Comparison of ENCODE assay signal across 1 cellular context in the genomic region with DNA sequence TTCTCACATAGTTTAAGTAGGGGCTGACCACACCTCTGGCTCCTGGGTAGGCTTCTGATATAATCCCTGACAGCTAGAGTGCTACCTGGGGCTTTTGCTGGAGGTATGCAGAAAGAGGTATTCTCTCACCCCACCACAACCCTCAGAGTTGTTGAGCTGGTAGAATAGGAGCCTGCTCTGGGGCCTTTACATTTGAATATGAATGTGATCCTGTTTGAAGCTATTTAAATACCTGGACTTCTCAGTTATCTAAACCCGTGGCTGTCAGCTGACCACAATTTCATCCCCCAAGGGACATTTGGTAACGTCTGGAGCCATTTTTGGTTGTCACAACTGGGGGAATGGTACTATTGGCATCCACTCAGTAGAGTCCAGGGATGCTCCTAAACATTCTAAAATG.
TF ChIP-seq lines count a peak whose summit lies in the region.

No MANE protein-coding gene starts in this region.

TF ChIP-seq in SK-N-SH, 30 proteins besides CTCF, POLR2A, EP300 and RAD21 (continued from another document):
- TF ChIP-seq, protein P1, sequence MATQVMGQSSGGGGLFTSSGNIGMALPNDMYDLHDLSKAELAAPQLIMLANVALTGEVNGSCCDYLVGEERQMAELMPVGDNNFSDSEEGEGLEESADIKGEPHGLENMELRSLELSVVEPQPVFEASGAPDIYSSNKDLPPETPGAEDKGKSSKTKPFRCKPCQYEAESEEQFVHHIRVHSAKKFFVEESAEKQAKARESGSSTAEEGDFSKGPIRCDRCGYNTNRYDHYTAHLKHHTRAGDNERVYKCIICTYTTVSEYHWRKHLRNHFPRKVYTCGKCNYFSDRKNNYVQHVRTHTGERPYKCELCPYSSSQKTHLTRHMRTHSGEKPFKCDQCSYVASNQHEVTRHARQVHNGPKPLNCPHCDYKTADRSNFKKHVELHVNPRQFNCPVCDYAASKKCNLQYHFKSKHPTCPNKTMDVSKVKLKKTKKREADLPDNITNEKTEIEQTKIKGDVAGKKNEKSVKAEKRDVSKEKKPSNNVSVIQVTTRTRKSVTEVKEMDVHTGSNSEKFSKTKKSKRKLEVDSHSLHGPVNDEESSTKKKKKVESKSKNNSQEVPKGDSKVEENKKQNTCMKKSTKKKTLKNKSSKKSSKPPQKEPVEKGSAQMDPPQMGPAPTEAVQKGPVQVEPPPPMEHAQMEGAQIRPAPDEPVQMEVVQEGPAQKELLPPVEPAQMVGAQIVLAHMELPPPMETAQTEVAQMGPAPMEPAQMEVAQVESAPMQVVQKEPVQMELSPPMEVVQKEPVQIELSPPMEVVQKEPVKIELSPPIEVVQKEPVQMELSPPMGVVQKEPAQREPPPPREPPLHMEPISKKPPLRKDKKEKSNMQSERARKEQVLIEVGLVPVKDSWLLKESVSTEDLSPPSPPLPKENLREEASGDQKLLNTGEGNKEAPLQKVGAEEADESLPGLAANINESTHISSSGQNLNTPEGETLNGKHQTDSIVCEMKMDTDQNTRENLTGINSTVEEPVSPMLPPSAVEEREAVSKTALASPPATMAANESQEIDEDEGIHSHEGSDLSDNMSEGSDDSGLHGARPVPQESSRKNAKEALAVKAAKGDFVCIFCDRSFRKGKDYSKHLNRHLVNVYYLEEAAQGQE (IDR thresholded peaks at IDR 0.05; ENCODE audit: low read depth, low read length): no peak
- TF ChIP-seq FOXM1 (IDR thresholded peaks at IDR 0.05; ENCODE audit: low read depth) (no peak), POLR2AphosphoS5 (IDR thresholded peaks at IDR 0.05; ENCODE audit: low read depth, low read length) (no peak), JUND (IDR thresholded peaks at IDR 0.05) (no peak), MAX (IDR thresholded peaks at IDR 0.05; ENCODE audit: low read depth) (no peak), SMC3 (IDR thresholded peaks at IDR 0.05; ENCODE audit: low read depth, low read length) (no peak), TEAD4 (IDR thresholded peaks at IDR 0.05; ENCODE audit: borderline replicate concordance, insufficient read depth) (no peak), CHD2 (IDR thresholded peaks at IDR 0.05; ENCODE audit: low read length, partially characterized antibody) (no peak), MXI1 (IDR thresholded peaks at IDR 0.05; ENCODE audit: low read depth, low read length) (no peak)
- TF ChIP-seq, protein P2, sequence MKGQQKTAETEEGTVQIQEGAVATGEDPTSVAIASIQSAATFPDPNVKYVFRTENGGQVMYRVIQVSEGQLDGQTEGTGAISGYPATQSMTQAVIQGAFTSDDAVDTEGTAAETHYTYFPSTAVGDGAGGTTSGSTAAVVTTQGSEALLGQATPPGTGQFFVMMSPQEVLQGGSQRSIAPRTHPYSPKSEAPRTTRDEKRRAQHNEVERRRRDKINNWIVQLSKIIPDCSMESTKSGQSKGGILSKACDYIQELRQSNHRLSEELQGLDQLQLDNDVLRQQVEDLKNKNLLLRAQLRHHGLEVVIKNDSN (IDR thresholded peaks at IDR 0.05; ENCODE audit: borderline replicate concordance, low read depth): no peak
